25 cellular contexts compared by ENCODE assay signal in genomic region chr7:34026481-34027225, GRCh38.
"Had no signal": no experiment of that assay in that cellular context is flagged by ENCODE, and none has a peak within 500 bp of the region (broad histone marks: within the 10 kb centered on the region; RNA-seq: fewer than 3 reads in every experiment).

No MANE protein-coding gene starts in this region.

- H3K27me3 ChIP-seq: heart right ventricle, left lung, neutrophil, pancreas, stomach, thyroid gland, vagina had no signal

- H3K27ac ChIP-seq: heart right ventricle, left lung, neutrophil, pancreas, thyroid gland, vagina had no signal

- DNase-seq: cortex of kidney; effector memory CD8-positive, alpha-beta T cell; foreskin melanocyte; glutamatergic neuron; heart right ventricle; hippocampal formation; left cardiac atrium; left lung; mesenchymal stem cell; mucosa of descending colon; naive B cell; pancreas; stimulated activated CD4-positive, alpha-beta T cell treated with anti-CD3 and anti-CD28 coated beads, Interleukin-2, amount 100 ng/mL, for 24 hours; stimulated activated CD4-positive, alpha-beta T cell treated with anti-CD3 and anti-CD28 coated beads, Interleukin-4, amount 100 ng/mL, for 24 hours; stimulated activated naive CD4-positive, alpha-beta T cell treated with Interleukin-2 at 50 U/mL for 16 hours; stomach; thyroid gland; trophoblast cell had no signal

- H3K9me3 Mint-ChIP-seq: mesothelial cell of epicardium; natural killer cell treated with Interleukin-12 subunit alpha and Interleukin-12 subunit beta and Interleukin-15 and Interleukin-18, amount 100 ng/mL, for 72 hours; neural crest cell; stimulated activated effector memory CD8-positive, alpha-beta T cell treated with anti-CD3 and anti-CD28 coated beads, Interleukin-12 subunit alpha, Interleukin-12 subunit beta, amount 100 ng/mL, for 72 hours had no signal

- ATAC-seq: effector memory CD8-positive, alpha-beta T cell; left cardiac atrium; mucosa of descending colon; natural killer cell treated with Interleukin-12 subunit alpha and Interleukin-12 subunit beta and Interleukin-15 and Interleukin-18, amount 100 ng/mL, for 72 hours; pancreas; sciatic nerve; stimulated activated effector memory CD8-positive, alpha-beta T cell treated with anti-CD3 and anti-CD28 coated beads, Interleukin-12 subunit alpha, Interleukin-12 subunit beta, amount 100 ng/mL, for 72 hours had no signal

- H3K4me1 ChIP-seq: left lung, pancreas, stomach, thyroid gland, vagina had no signal

- H3K4me3 ChIP-seq: heart right ventricle, left lung, mucosa of descending colon, pancreas, stomach, thyroid gland, vagina had no signal

- H3K4me3 Mint-ChIP-seq: effector memory CD8-positive, alpha-beta T cell; mesothelial cell of epicardium; naive B cell; natural killer cell treated with Interleukin-12 subunit alpha and Interleukin-12 subunit beta and Interleukin-15 and Interleukin-18, amount 100 ng/mL, for 72 hours; neural crest cell; stimulated activated effector memory CD8-positive, alpha-beta T cell treated with anti-CD3 and anti-CD28 coated beads, Interleukin-12 subunit alpha, Interleukin-12 subunit beta, amount 100 ng/mL, for 72 hours had no signal

- H3K36me3 ChIP-seq: heart right ventricle, left lung, neutrophil, pancreas, stomach, thyroid gland, vagina had no signal

- H3K27me3 Mint-ChIP-seq: effector memory CD8-positive, alpha-beta T cell had no signal

- H3K9me3 ChIP-seq: heart right ventricle, left lung, mucosa of descending colon, neutrophil, pancreas, stomach, thyroid gland, vagina had no signal

- H3K36me3 Mint-ChIP-seq: mesothelial cell of epicardium; naive B cell; natural killer cell treated with Interleukin-12 subunit alpha and Interleukin-12 subunit beta and Interleukin-15 and Interleukin-18, amount 100 ng/mL, for 72 hours; stimulated activated effector memory CD8-positive, alpha-beta T cell treated with anti-CD3 and anti-CD28 coated beads, Interleukin-12 subunit alpha, Interleukin-12 subunit beta, amount 100 ng/mL, for 72 hours had no signal

- H3K27ac Mint-ChIP-seq: effector memory CD8-positive, alpha-beta T cell; mesothelial cell of epicardium; naive B cell; natural killer cell treated with Interleukin-12 subunit alpha and Interleukin-12 subunit beta and Interleukin-15 and Interleukin-18, amount 100 ng/mL, for 72 hours; stimulated activated effector memory CD8-positive, alpha-beta T cell treated with anti-CD3 and anti-CD28 coated beads, Interleukin-12 subunit alpha, Interleukin-12 subunit beta, amount 100 ng/mL, for 72 hours had no signal

- H3K4me1 Mint-ChIP-seq: mesothelial cell of epicardium; naive B cell; neural crest cell; stimulated activated effector memory CD8-positive, alpha-beta T cell treated with anti-CD3 and anti-CD28 coated beads, Interleukin-12 subunit alpha, Interleukin-12 subunit beta, amount 100 ng/mL, for 72 hours had no signal
